2 cellular contexts compared by ENCODE assay signal in genomic region chr11:80365980-80366379, GRCh38.
TF ChIP-seq lines count a peak whose summit lies in the region.

No MANE protein-coding gene starts in this region.

TF ChIP-seq in HepG2, 621 proteins besides CTCF, POLR2A, EP300 and RAD21:
- TF ChIP-seq ONECUT2 (CRISPR knock-in tag; IDR thresholded peaks at IDR 0.05) = no peak
- peak; percentile 53; the same call in 1 of the 2 replicates for TF ChIP-seq CREB1 (IDR thresholded peaks at IDR 0.05)
- no peak for TF ChIP-seq CREB1 (CRISPR knock-in tag; IDR thresholded peaks at IDR 0.05)

TF ChIP-seq in GM12878, 131 proteins besides CTCF, POLR2A, EP300 and RAD21 (continued from another document):
- TF ChIP-seq RUNX3 (IDR thresholded peaks at IDR 0.05; ENCODE audit: low read length) (no peak), TAF1 (IDR thresholded peaks at IDR 0.05; ENCODE audit: borderline replicate concordance, low read depth, low read length) (no peak), ZSCAN29 (IDR thresholded peaks at IDR 0.05) (no peak), SKIL (IDR thresholded peaks at IDR 0.05; ENCODE audit: low read depth, poor library complexity, severe bottlenecking) (no peak), SUPT20H (IDR thresholded peaks at IDR 0.05; ENCODE audit: borderline replicate concordance, control insufficient read depth, low read depth, low read length) (no peak), MYB (IDR thresholded peaks at IDR 0.05; ENCODE audit: borderline replicate concordance, low read depth, low read length) (no peak), BHLHE40 (IDR thresholded peaks at IDR 0.05; ENCODE audit: borderline replicate concordance in 1 of 2, low read depth in 2 of 2, low read length in 1 of 2) (no peak), CHD4 (IDR thresholded peaks at IDR 0.05) (no peak), RBBP5 (conservative IDR thresholded peaks at IDR 0.05) (no peak), REST (IDR thresholded peaks at IDR 0.05; ENCODE audit: low read depth, low read length) (no peak), FOXM1 (IDR thresholded peaks at IDR 0.05; ENCODE audit: low read depth, low read length) (no peak), POLR2AphosphoS2 (IDR thresholded peaks at IDR 0.05; ENCODE audit: low read depth, low read length) (no peak), PBX3 (IDR thresholded peaks at IDR 0.05; ENCODE audit: insufficient replicate concordance, low read depth, low read length) (no peak), MEF2A (IDR thresholded peaks at IDR 0.05; ENCODE audit: insufficient read depth, low read depth, low read length) (no peak), EED (IDR thresholded peaks at IDR 0.05; ENCODE audit: low read depth) (no peak), PAX5 (IDR thresholded peaks at IDR 0.05; ENCODE audit: borderline replicate concordance, low read depth, low read length) (no peak), MXI1 (IDR thresholded peaks at IDR 0.05; ENCODE audit: low read depth, low read length) (no peak), RB1 (IDR thresholded peaks at IDR 0.05; ENCODE audit: borderline replicate concordance) (no peak)
